ENCODE assay signal across 2 cellular contexts in genomic region chrX:147710301-147710700, GRCh38.
TF ChIP-seq lines count a peak whose summit lies in the region.

No MANE protein-coding gene starts in this region.

TF ChIP-seq in GM23338, 12 proteins besides CTCF, POLR2A, EP300 and RAD21:
- TF ChIP-seq, protein P1, sequence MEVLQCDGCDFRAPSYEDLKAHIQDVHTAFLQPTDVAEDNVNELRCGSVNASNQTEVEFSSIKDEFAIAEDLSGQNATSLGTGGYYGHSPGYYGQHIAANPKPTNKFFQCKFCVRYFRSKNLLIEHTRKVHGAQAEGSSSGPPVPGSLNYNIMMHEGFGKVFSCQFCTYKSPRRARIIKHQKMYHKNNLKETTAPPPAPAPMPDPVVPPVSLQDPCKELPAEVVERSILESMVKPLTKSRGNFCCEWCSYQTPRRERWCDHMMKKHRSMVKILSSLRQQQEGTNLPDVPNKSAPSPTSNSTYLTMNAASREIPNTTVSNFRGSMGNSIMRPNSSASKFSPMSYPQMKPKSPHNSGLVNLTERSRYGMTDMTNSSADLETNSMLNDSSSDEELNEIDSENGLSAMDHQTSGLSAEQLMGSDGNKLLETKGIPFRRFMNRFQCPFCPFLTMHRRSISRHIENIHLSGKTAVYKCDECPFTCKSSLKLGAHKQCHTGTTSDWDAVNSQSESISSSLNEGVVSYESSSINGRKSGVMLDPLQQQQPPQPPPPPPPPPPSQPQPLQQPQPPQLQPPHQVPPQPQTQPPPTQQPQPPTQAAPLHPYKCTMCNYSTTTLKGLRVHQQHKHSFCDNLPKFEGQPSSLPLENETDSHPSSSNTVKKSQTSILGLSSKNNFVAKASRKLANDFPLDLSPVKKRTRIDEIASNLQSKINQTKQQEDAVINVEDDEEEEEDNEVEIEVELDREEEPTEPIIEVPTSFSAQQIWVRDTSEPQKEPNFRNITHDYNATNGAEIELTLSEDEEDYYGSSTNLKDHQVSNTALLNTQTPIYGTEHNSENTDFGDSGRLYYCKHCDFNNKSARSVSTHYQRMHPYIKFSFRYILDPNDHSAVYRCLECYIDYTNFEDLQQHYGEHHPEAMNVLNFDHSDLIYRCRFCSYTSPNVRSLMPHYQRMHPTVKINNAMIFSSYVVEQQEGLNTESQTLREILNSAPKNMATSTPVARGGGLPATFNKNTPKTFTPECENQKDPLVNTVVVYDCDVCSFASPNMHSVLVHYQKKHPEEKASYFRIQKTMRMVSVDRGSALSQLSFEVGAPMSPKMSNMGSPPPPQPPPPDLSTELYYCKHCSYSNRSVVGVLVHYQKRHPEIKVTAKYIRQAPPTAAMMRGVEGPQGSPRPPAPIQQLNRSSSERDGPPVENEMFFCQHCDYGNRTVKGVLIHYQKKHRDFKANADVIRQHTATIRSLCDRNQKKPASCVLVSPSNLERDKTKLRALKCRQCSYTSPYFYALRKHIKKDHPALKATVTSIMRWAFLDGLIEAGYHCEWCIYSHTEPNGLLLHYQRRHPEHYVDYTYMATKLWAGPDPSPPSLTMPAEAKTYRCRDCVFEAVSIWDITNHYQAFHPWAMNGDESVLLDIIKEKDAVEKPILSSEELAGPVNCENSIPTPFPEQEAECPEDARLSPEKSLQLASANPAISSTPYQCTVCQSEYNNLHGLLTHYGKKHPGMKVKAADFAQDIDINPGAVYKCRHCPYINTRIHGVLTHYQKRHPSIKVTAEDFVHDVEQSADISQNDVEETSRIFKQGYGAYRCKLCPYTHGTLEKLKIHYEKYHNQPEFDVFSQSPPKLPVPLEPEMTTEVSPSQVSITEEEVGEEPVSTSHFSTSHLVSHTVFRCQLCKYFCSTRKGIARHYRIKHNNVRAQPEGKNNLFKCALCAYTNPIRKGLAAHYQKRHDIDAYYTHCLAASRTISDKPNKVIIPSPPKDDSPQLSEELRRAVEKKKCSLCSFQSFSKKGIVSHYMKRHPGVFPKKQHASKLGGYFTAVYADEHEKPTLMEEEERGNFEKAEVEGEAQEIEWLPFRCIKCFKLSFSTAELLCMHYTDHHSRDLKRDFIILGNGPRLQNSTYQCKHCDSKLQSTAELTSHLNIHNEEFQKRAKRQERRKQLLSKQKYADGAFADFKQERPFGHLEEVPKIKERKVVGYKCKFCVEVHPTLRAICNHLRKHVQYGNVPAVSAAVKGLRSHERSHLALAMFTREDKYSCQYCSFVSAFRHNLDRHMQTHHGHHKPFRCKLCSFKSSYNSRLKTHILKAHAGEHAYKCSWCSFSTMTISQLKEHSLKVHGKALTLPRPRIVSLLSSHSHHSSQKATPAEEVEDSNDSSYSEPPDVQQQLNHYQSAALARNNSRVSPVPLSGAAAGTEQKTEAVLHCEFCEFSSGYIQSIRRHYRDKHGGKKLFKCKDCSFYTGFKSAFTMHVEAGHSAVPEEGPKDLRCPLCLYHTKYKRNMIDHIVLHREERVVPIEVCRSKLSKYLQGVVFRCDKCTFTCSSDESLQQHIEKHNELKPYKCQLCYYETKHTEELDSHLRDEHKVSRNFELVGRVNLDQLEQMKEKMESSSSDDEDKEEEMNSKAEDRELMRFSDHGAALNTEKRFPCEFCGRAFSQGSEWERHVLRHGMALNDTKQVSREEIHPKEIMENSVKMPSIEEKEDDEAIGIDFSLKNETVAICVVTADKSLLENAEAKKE (CRISPR knock-in tag; IDR thresholded peaks at IDR 0.05), result no peak
- TF ChIP-seq JUNB (IDR thresholded peaks at IDR 0.05; ENCODE audit: unreplicated experiment) (no peak), CREB1 (CRISPR knock-in tag; IDR thresholded peaks at IDR 0.05; ENCODE audit: low read depth) (no peak), ETS1 (IDR thresholded peaks at IDR 0.05) (no peak), EZH2 (IDR thresholded peaks at IDR 0.05; ENCODE audit: low read depth, unreplicated experiment) (no peak), POLR2AphosphoS5 (IDR thresholded peaks at IDR 0.05; ENCODE audit: low read depth) (no peak), EZH2phosphoT487 (IDR thresholded peaks at IDR 0.05; ENCODE audit: unreplicated experiment) (no peak), REST (IDR thresholded peaks at IDR 0.05; ENCODE audit: unreplicated experiment) (no peak), ZNF331 (CRISPR knock-in tag; IDR thresholded peaks at IDR 0.05; ENCODE audit: low read depth) (no peak), STAT1 (IDR thresholded peaks at IDR 0.05; ENCODE audit: unreplicated experiment) (no peak), NANOG (IDR thresholded peaks at IDR 0.05; ENCODE audit: borderline replicate concordance) (no peak), ZNF114 (CRISPR knock-in tag; IDR thresholded peaks at IDR 0.05) (no peak)

TF ChIP-seq in H1, 55 proteins besides CTCF, POLR2A, EP300 and RAD21 (continued from another document):
- TF ChIP-seq YY1 (IDR thresholded peaks at IDR 0.05; ENCODE audit: low read depth, low read length), result no peak
- no peak for TF ChIP-seq JUND (IDR thresholded peaks at IDR 0.05; ENCODE audit: low read length)
